In the genomic region with DNA sequence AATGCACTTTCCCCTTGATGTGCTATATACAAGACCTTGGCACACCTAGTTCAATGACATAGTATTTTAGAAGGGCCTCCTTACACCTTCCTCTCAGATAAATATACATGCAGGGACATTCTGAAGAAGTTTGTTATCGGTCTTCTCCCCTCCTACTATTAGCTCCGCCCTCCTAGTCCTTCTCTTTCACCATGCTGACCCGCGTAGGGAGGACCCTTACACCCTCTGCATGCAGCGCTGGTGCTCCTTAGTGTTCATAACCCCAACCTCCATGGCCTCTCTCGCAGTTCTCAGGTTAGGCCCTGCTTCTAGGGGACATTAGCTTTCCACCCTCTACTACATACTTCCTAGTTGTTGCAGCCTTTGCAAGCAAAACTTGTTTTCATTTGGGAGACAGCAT, we compare ENCODE assay signal across 16 cellular contexts.
DNase-seq lines count a peak whose midpoint lies in the region; TF ChIP-seq lines count a peak whose summit lies in the region.
"Had no signal": no experiment of that assay in that cellular context is flagged by ENCODE, and none has a peak within 500 bp of the region (broad histone marks: within the 10 kb centered on the region; RNA-seq: fewer than 3 reads in every experiment).

No MANE protein-coding gene starts in this region.

- H3K27me3 Mint-ChIP-seq in T-helper 1 cell treated with Interleukin-12 subunit alpha and Interleukin-12 subunit beta and Interleukin-4 antibody, amounts not matched to agents 30 μg/mL and 1 μg/mL, for 36 hours (ENCODE audit: low read depth), result no peaks in the 10 kb centered on the region
- no peaks in the 10 kb centered on the region for H3K27me3 Mint-ChIP-seq in endodermal cell (ENCODE audit: insufficient read depth)

- H3F3A ChIP-seq in MM.1S (ENCODE audit: insufficient read depth, low read length), result peaks cover 21% of the 10 kb centered on the region

- no peak overlapping the region for H2BK5ac ChIP-seq in trophoblast cell (ENCODE audit: low read depth, low read length, poor library complexity)

- peaks cover 31% of the 10 kb centered on the region for H3K4me1 Mint-ChIP-seq in T-helper 1 cell treated with Interleukin-12 subunit alpha and Interleukin-12 subunit beta and Interleukin-4 antibody, amounts not matched to agents 30 μg/mL and 1 μg/mL, for 36 hours (ENCODE audit: low read depth)
- peaks cover 58% of the 10 kb centered on the region for H3K4me1 Mint-ChIP-seq in endodermal cell

- H3K23ac ChIP-seq in trophoblast cell (ENCODE audit: low read length), result no peak overlapping the region

- H3K27ac ChIP-seq in MM.1S (ENCODE audit: low read length), result no peak overlapping the region; the same call in 1 of the 2 replicates
- H3K27ac ChIP-seq in endodermal cell (ENCODE audit: low read depth, low read length), result no peak overlapping the region
- H3K27ac ChIP-seq in trophoblast cell (ENCODE audit: low read depth, low read length), result no peak overlapping the region
- H3K27ac ChIP-seq: 22Rv1, testis, WERI-Rb-1 had no signal

- H3K4me1 ChIP-seq in MM.1S (ENCODE audit: low read length) (peaks cover 13% of the 10 kb centered on the region), endodermal cell (ENCODE audit: control insufficient read depth, insufficient read depth, low read length) (peaks cover under 1% of the 10 kb centered on the region), trophoblast cell (ENCODE audit: control insufficient read depth in 1 of 2, insufficient read depth in 2 of 2, low read length in 2 of 2) (peaks cover 5 to 10% of the 10 kb centered on the region in 2 experiments)

- no peak overlapping the region for H3K9ac ChIP-seq in MM.1S (ENCODE audit: low read length)
- no peak overlapping the region for H3K9ac ChIP-seq in endodermal cell (ENCODE audit: extremely low read depth, low read length, poor library complexity, severe bottlenecking)
- no peak overlapping the region for H3K9ac ChIP-seq in trophoblast cell (ENCODE audit: low read length)

- no peaks in the 10 kb centered on the region for H3K9me3 Mint-ChIP-seq in T-helper 1 cell treated with Interleukin-12 subunit alpha and Interleukin-12 subunit beta and Interleukin-4 antibody, amounts not matched to agents 30 μg/mL and 1 μg/mL, for 36 hours
- no peaks in the 10 kb centered on the region for H3K9me3 Mint-ChIP-seq in endodermal cell

- H3K36me3 Mint-ChIP-seq in T-helper 1 cell treated with Interleukin-12 subunit alpha and Interleukin-12 subunit beta and Interleukin-4 antibody, amounts not matched to agents 30 μg/mL and 1 μg/mL, for 36 hours (ENCODE audit: low read depth), result peaks cover 2% of the 10 kb centered on the region
- H3K36me3 Mint-ChIP-seq in endodermal cell (ENCODE audit: low read depth), result no peaks in the 10 kb centered on the region

- peak overlapping the region; percentile 47 for H3K4me3 Mint-ChIP-seq in T-helper 1 cell treated with Interleukin-12 subunit alpha and Interleukin-12 subunit beta and Interleukin-4 antibody, amounts not matched to agents 30 μg/mL and 1 μg/mL, for 36 hours
- no peak overlapping the region for H3K4me3 Mint-ChIP-seq in endodermal cell

- peak overlapping the region; percentile 19 for H3K4ac ChIP-seq in trophoblast cell (ENCODE audit: low read depth, low read length)

- H4K20me1 ChIP-seq in MM.1S (ENCODE audit: insufficient read depth, low read length), result no peaks in the 10 kb centered on the region

- H3K4me2 ChIP-seq in MM.1S (ENCODE audit: low read depth, low read length) (peak overlapping the region; percentile 26; the same call in 1 of the 2 replicates), trophoblast cell (ENCODE audit: low read length) (no peak overlapping the region)

- no peaks in the 10 kb centered on the region for H3K36me3 ChIP-seq in MM.1S (replicated peaks; ENCODE audit: insufficient read depth, low read length)
- H3K36me3 ChIP-seq in endodermal cell (ENCODE audit: control insufficient read depth, insufficient read depth, low read length), result no peaks in the 10 kb centered on the region
- peaks cover 0 to 2% of the 10 kb centered on the region in 2 experiments for H3K36me3 ChIP-seq in trophoblast cell (ENCODE audit: control insufficient read depth in 1 of 2, insufficient read depth in 2 of 2, low read length in 2 of 2)
- H3K36me3 ChIP-seq: WERI-Rb-1 had no signal

- no peak overlapping the region for H4K8ac ChIP-seq in trophoblast cell (ENCODE audit: low read depth, low read length)

- no peak overlapping the region for H4K12ac ChIP-seq in trophoblast cell (ENCODE audit: low read depth, low read length)

- DNase-seq in T-helper 1 cell, result no peak
- no peak for DNase-seq in MM.1S
- no peak for DNase-seq in endodermal cell
- DNase-seq in trophoblast cell, result no peak
- no peak for DNase-seq in NCI-H446 treated with DMSO at 0.1 percent for 48 hours (lab: John Stamatoyannopoulos, UW)
- no peak for DNase-seq in middle frontal gyrus (ENCODE audit: extremely low spot score, low spot score)
- no peak for DNase-seq in mucosa of gallbladder (ENCODE audit: low spot score)
- DNase-seq: GDM1, H7, NCI-H146, NCI-H345, retina, testis, WERI-Rb-1 had no signal

- H3K27me3 ChIP-seq in MM.1S (replicated peaks; ENCODE audit: insufficient read depth, low read length) (no peaks in the 10 kb centered on the region), endodermal cell (ENCODE audit: control insufficient read depth, insufficient read depth, low read length, poor library complexity, severe bottlenecking) (no peaks in the 10 kb centered on the region), trophoblast cell (ENCODE audit: insufficient read depth, low read length) (no peaks in the 10 kb centered on the region)
- H3K27me3 ChIP-seq: testis had no signal

- peaks cover 2% of the 10 kb centered on the region for H3K79me1 ChIP-seq in trophoblast cell (ENCODE audit: low read length)

- H2AFZ ChIP-seq in MM.1S (ENCODE audit: low read length) (no peak overlapping the region), trophoblast cell (ENCODE audit: insufficient read depth, low read length, poor library complexity) (no peak overlapping the region)

- no peak overlapping the region for H2AK5ac ChIP-seq in trophoblast cell (ENCODE audit: low read length)

- no peak overlapping the region for H3K18ac ChIP-seq in trophoblast cell (ENCODE audit: low read length)

- H3K9me2 ChIP-seq in MM.1S (replicated peaks; ENCODE audit: insufficient read depth, low read length), result no peaks in the 10 kb centered on the region

- no peak overlapping the region for H2BK120ac ChIP-seq in trophoblast cell (ENCODE audit: insufficient read depth, low read length, poor library complexity)

- 62 to 74% methylated on average over 2 to 6 of the region's 6 CpGs for WGBS in endodermal cell (ENCODE audit: insufficient coverage in 1 of 2, insufficient read length in 1 of 2), 2 experiments
- no CpG with 5 or more reads among the region's 6 CpGs for WGBS in trophoblast cell (ENCODE audit: extremely low coverage, insufficient coverage, insufficient read length)

- H3K79me2 ChIP-seq in MM.1S (ENCODE audit: low read length), result peaks cover 85% of the 10 kb centered on the region
- H3K79me2 ChIP-seq in trophoblast cell (ENCODE audit: control insufficient read depth, insufficient read depth, low read length, poor library complexity), result peaks cover 11% of the 10 kb centered on the region

- H4K91ac ChIP-seq in trophoblast cell (ENCODE audit: low read depth, low read length), result no peak overlapping the region

- H2BK12ac ChIP-seq in trophoblast cell (ENCODE audit: low read length), result no peak overlapping the region

- no peak for TF ChIP-seq CTCF in MM.1S (IDR thresholded peaks at IDR 0.05; ENCODE audit: low read length)
- TF ChIP-seq CTCF in endodermal cell (conservative IDR thresholded peaks at IDR 0.05), result no peak

- H3K4me3 ChIP-seq in MM.1S (ENCODE audit: low read length) (no peak overlapping the region), endodermal cell (ENCODE audit: low read length) (no peak overlapping the region), trophoblast cell (ENCODE audit: low read depth, low read length) (no peak overlapping the region)
- H3K4me3 ChIP-seq: testis had no signal

- no peak overlapping the region for H3K14ac ChIP-seq in trophoblast cell (ENCODE audit: low read length)

- H3K27ac Mint-ChIP-seq in T-helper 1 cell treated with Interleukin-12 subunit alpha and Interleukin-12 subunit beta and Interleukin-4 antibody, amounts not matched to agents 30 μg/mL and 1 μg/mL, for 36 hours, result peak overlapping the region; percentile 71
- peak overlapping the region; percentile 57 for H3K27ac Mint-ChIP-seq in endodermal cell

- H3K9me3 ChIP-seq in MM.1S (replicated peaks; ENCODE audit: insufficient read depth, low read length) (no peaks in the 10 kb centered on the region), endodermal cell (ENCODE audit: control insufficient read depth, low read length) (no peaks in the 10 kb centered on the region), trophoblast cell (ENCODE audit: insufficient read depth, low read depth, low read length) (peaks cover 2% of the 10 kb centered on the region)
- H3K9me3 ChIP-seq: testis had no signal
